Comparison of ENCODE assay signal across 1 cellular context in the genomic region with DNA sequence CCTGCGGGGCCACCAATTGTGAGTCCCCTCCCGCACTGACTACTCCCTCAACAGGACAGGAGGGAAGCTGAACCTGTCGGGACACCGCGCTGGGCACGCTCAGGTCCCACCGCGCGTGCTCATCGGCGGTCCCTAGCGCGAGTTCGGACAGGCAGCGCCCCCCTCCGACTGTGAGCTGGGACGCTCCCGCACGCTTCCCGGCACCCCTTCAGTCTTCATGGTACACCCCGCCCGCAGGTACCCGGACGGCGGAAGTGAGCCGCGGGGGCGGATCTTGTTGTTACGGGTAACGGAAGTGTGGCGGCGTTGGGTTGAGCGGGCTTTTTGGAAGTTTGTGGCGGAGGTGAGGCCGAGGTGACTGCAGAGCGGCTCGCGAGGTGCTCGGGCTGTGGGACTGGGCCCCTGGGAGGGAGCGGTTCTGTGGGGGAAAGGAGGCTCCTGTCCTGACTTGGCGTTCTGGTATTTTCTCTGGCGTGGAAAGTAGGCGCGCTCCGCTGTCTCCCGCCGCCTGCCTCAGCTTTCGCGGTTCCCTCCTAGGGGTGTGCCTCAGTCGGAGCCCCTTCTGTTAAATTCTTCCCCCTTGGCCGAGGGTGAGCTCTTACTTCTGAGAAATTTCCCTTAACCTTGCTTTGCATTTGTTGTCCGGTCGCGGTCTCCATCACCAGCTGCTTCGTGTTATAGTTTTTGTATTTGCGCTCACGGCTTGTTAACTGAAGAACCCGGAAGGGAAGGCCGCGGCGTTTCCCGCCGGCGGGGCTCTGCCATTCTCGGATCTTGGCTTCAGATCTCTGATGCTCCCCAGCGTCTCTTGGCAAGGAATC.
TF ChIP-seq lines count a peak whose summit lies in the region.

A gene (plus strand): TSS at position 289 of the 821 bp plus-strand sequence. CDS start 3,669 bp downstream, outside the sequence.

TF ChIP-seq in HepG2, 621 proteins besides CTCF, POLR2A, EP300 and RAD21 (continued from another document and continues in another):
- TF ChIP-seq, protein P1, sequence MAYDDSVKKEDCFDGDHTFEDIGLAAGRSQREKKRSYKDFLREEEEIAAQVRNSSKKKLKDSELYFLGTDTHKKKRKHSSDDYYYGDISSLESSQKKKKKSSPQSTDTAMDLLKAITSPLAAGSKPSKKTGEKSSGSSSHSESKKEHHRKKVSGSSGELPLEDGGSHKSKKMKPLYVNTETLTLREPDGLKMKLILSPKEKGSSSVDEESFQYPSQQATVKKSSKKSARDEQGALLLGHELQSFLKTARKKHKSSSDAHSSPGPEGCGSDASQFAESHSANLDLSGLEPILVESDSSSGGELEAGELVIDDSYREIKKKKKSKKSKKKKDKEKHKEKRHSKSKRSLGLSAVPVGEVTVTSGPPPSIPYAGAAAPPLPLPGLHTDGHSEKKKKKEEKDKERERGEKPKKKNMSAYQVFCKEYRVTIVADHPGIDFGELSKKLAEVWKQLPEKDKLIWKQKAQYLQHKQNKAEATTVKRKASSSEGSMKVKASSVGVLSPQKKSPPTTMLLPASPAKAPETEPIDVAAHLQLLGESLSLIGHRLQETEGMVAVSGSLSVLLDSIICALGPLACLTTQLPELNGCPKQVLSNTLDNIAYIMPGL (CRISPR knock-in tag; IDR thresholded peaks at IDR 0.05; ENCODE audit: borderline replicate concordance in 1 of 2, low read depth in 1 of 2) = peak; percentile 93 to 96
- TF ChIP-seq ZBTB7B (CRISPR knock-in tag; IDR thresholded peaks at IDR 0.05) (peak; percentile 91), SP2 (CRISPR knock-in tag; IDR thresholded peaks at IDR 0.05) (peak; percentile 94), ZNF776 (CRISPR knock-in tag; IDR thresholded peaks at IDR 0.05) (peak; percentile 37; the same call in 1 of the 2 replicates), POLR2AphosphoS5 (IDR thresholded peaks at IDR 0.05; ENCODE audit: low read depth, low read length) (peak; percentile 63), ELF1 (CRISPR knock-in tag; IDR thresholded peaks at IDR 0.05) (peak; percentile 86), PCBP1 (IDR thresholded peaks at IDR 0.05; ENCODE audit: borderline replicate concordance, low read depth, low read length) (peak; percentile 92; the same call in 1 of the 2 replicates), CBX1 (IDR thresholded peaks at IDR 0.05; ENCODE audit: low read depth) (peak; percentile 42), ZNF343 (CRISPR knock-in tag; IDR thresholded peaks at IDR 0.05) (0 out of 2 replicates have a peak, but pooled peaks have one; percentile 39), ZNF709 (CRISPR knock-in tag; IDR thresholded peaks at IDR 0.05) (peak; percentile 54; the same call in 1 of the 2 replicates), MED13 (CRISPR knock-in tag; IDR thresholded peaks at IDR 0.05) (no peak), ZFYVE20 (CRISPR knock-in tag; IDR thresholded peaks at IDR 0.05; ENCODE audit: borderline replicate concordance, low read depth) (no peak), NR2F1 (CRISPR knock-in tag; IDR thresholded peaks at IDR 0.05) (no peak), ZNF775 (CRISPR knock-in tag; IDR thresholded peaks at IDR 0.05; ENCODE audit: borderline replicate concordance) (no peak), ARNT (IDR thresholded peaks at IDR 0.05) (no peak), ZNF614 (CRISPR knock-in tag; IDR thresholded peaks at IDR 0.05; ENCODE audit: borderline replicate concordance) (peak; percentile 38; the same call in 1 of the 2 replicates), GATAD1 (CRISPR knock-in tag; IDR thresholded peaks at IDR 0.05) (peak; percentile 93), ZNF569 (CRISPR knock-in tag; IDR thresholded peaks at IDR 0.05; ENCODE audit: borderline replicate concordance) (no peak), CENPT (CRISPR knock-in tag; IDR thresholded peaks at IDR 0.05; ENCODE audit: low read depth) (no peak), ZNF543 (CRISPR knock-in tag; IDR thresholded peaks at IDR 0.05) (peak; percentile 13; the same call in 1 of the 2 replicates), CC2D1A (CRISPR knock-in tag; IDR thresholded peaks at IDR 0.05) (no peak), FOSL2 (CRISPR knock-in tag; IDR thresholded peaks at IDR 0.05) (peak; percentile 45), TEAD3 (CRISPR knock-in tag; optimal IDR thresholded peaks at IDR 0.05; ENCODE audit: borderline replicate concordance) (no peak), ZMYM4 (CRISPR knock-in tag; IDR thresholded peaks at IDR 0.05) (peak; percentile 91), SPEN (CRISPR knock-in tag; IDR thresholded peaks at IDR 0.05; ENCODE audit: low read depth) (peak; percentile 89), SP1 (IDR thresholded peaks at IDR 0.05) (no peak), SP1 (CRISPR knock-in tag; IDR thresholded peaks at IDR 0.05) (peak; percentile 49; the same call in 1 of the 2 replicates), DMAP1 (CRISPR knock-in tag; IDR thresholded peaks at IDR 0.05) (peak; percentile 47; the same call in 1 of the 2 replicates), HMG20A (CRISPR knock-in tag; IDR thresholded peaks at IDR 0.05; ENCODE audit: borderline replicate concordance) (no peak), SAFB2 (CRISPR knock-in tag; IDR thresholded peaks at IDR 0.05; ENCODE audit: borderline replicate concordance, low read depth) (peak; percentile 67; the same call in 1 of the 2 replicates), ZSCAN25 (CRISPR knock-in tag; IDR thresholded peaks at IDR 0.05) (no peak; the same call in 1 of the 2 replicates), KMT2B (CRISPR knock-in tag; IDR thresholded peaks at IDR 0.05) (peak; percentile 84), ZMAT3 (CRISPR knock-in tag; conservative IDR thresholded peaks at IDR 0.05) (peak; percentile 18; the same call in 1 of the 2 replicates), GZF1 (CRISPR knock-in tag; IDR thresholded peaks at IDR 0.05) (peak; percentile 45; the same call in 1 of the 2 replicates), CEBPB (IDR thresholded peaks at IDR 0.05; ENCODE audit: borderline replicate concordance, low read depth, low read length) (no peak), ZNF746 (CRISPR knock-in tag; IDR thresholded peaks at IDR 0.05) (no peak; the same call in 1 of the 2 replicates), ZNF124 (CRISPR knock-in tag; IDR thresholded peaks at IDR 0.05) (no peak; the same call in 1 of the 2 replicates), IRF2 (CRISPR knock-in tag; IDR thresholded peaks at IDR 0.05) (peak; percentile 80; the same call in 1 of the 2 replicates), ZNF547 (CRISPR knock-in tag; IDR thresholded peaks at IDR 0.05) (no peak; the same call in 1 of the 2 replicates), ATF7 (IDR thresholded peaks at IDR 0.05) (0 out of 2 replicates have a peak, but pooled peaks have one; percentile 8), ATF7 (CRISPR knock-in tag; IDR thresholded peaks at IDR 0.05) (no peak), ASH2L (IDR thresholded peaks at IDR 0.05; ENCODE audit: insufficient read length, low read depth, low read length) (peak; percentile 79)
- TF ChIP-seq, protein P2, sequence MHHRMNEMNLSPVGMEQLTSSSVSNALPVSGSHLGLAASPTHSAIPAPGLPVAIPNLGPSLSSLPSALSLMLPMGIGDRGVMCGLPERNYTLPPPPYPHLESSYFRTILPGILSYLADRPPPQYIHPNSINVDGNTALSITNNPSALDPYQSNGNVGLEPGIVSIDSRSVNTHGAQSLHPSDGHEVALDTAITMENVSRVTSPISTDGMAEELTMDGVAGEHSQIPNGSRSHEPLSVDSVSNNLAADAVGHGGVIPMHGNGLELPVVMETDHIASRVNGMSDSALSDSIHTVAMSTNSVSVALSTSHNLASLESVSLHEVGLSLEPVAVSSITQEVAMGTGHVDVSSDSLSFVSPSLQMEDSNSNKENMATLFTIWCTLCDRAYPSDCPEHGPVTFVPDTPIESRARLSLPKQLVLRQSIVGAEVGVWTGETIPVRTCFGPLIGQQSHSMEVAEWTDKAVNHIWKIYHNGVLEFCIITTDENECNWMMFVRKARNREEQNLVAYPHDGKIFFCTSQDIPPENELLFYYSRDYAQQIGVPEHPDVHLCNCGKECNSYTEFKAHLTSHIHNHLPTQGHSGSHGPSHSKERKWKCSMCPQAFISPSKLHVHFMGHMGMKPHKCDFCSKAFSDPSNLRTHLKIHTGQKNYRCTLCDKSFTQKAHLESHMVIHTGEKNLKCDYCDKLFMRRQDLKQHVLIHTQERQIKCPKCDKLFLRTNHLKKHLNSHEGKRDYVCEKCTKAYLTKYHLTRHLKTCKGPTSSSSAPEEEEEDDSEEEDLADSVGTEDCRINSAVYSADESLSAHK (CRISPR knock-in tag; IDR thresholded peaks at IDR 0.05; ENCODE audit: borderline replicate concordance) = no peak
- TF ChIP-seq, protein P3, sequence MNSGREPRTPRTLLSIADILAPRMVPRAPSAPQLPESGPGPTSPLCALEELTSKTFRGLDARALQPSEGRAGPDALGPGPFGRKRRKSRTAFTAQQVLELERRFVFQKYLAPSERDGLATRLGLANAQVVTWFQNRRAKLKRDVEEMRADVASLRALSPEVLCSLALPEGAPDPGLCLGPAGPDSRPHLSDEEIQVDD (CRISPR knock-in tag; IDR thresholded peaks at IDR 0.05; ENCODE audit: borderline replicate concordance) = peak; percentile 76; the same call in 1 of the 2 replicates
- TF ChIP-seq, protein P4, sequence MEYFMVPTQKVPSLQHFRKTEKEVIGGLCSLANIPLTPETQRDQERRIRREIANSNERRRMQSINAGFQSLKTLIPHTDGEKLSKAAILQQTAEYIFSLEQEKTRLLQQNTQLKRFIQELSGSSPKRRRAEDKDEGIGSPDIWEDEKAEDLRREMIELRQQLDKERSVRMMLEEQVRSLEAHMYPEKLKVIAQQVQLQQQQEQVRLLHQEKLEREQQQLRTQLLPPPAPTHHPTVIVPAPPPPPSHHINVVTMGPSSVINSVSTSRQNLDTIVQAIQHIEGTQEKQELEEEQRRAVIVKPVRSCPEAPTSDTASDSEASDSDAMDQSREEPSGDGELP (IDR thresholded peaks at IDR 0.05; ENCODE audit: borderline replicate concordance, low read depth) = no peak
- TF ChIP-seq, protein P5, sequence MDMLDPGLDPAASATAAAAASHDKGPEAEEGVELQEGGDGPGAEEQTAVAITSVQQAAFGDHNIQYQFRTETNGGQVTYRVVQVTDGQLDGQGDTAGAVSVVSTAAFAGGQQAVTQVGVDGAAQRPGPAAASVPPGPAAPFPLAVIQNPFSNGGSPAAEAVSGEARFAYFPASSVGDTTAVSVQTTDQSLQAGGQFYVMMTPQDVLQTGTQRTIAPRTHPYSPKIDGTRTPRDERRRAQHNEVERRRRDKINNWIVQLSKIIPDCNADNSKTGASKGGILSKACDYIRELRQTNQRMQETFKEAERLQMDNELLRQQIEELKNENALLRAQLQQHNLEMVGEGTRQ (IDR thresholded peaks at IDR 0.05; ENCODE audit: low read depth, low read length) = no peak
- TF ChIP-seq, protein P5 (CRISPR knock-in tag; IDR thresholded peaks at IDR 0.05; ENCODE audit: borderline replicate concordance) = no peak
- TF ChIP-seq, protein P6, sequence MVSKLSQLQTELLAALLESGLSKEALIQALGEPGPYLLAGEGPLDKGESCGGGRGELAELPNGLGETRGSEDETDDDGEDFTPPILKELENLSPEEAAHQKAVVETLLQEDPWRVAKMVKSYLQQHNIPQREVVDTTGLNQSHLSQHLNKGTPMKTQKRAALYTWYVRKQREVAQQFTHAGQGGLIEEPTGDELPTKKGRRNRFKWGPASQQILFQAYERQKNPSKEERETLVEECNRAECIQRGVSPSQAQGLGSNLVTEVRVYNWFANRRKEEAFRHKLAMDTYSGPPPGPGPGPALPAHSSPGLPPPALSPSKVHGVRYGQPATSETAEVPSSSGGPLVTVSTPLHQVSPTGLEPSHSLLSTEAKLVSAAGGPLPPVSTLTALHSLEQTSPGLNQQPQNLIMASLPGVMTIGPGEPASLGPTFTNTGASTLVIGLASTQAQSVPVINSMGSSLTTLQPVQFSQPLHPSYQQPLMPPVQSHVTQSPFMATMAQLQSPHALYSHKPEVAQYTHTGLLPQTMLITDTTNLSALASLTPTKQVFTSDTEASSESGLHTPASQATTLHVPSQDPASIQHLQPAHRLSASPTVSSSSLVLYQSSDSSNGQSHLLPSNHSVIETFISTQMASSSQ (IDR thresholded peaks at IDR 0.05; ENCODE audit: low read depth) = no peak
- TF ChIP-seq, protein P6 (CRISPR knock-in tag; IDR thresholded peaks at IDR 0.05; ENCODE audit: borderline replicate concordance) = peak; percentile 63; the same call in 1 of the 2 replicates
- TF ChIP-seq, protein P7, sequence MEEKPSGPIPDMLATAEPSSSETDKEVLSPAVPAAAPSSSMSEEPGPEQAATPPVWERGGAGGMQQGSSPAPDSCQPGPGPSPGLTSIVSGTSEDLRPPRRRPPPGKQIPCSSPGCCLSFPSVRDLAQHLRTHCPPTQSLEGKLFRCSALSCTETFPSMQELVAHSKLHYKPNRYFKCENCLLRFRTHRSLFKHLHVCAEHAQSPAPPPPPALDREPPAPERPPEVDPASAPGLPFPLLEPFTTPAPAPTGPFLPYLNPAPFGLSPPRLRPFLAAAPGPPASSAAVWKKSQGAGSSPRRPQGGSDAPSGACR (CRISPR knock-in tag; IDR thresholded peaks at IDR 0.05) = peak; percentile 81; the same call in 1 of the 2 replicates
- TF ChIP-seq, protein P8, sequence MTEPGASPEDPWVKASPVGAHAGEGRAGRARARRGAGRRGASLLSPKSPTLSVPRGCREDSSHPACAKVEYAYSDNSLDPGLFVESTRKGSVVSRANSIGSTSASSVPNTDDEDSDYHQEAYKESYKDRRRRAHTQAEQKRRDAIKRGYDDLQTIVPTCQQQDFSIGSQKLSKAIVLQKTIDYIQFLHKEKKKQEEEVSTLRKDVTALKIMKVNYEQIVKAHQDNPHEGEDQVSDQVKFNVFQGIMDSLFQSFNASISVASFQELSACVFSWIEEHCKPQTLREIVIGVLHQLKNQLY (CRISPR knock-in tag; IDR thresholded peaks at IDR 0.05) = no peak
- TF ChIP-seq, protein P9, sequence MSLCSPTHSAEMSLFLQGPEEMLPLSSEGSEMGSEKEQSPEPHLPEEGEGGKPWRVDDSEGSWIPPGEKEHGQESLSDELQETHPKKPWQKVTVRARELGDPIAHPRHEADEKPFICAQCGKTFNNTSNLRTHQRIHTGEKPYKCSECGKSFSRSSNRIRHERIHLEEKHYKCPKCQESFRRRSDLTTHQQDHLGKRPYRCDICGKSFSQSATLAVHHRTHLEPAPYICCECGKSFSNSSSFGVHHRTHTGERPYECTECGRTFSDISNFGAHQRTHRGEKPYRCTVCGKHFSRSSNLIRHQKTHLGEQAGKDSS (CRISPR knock-in tag; IDR thresholded peaks at IDR 0.05; ENCODE audit: borderline replicate concordance, low read depth) = peak; percentile 60; the same call in 1 of the 2 replicates
